1 cellular context compared by ENCODE assay signal in the genomic region with DNA sequence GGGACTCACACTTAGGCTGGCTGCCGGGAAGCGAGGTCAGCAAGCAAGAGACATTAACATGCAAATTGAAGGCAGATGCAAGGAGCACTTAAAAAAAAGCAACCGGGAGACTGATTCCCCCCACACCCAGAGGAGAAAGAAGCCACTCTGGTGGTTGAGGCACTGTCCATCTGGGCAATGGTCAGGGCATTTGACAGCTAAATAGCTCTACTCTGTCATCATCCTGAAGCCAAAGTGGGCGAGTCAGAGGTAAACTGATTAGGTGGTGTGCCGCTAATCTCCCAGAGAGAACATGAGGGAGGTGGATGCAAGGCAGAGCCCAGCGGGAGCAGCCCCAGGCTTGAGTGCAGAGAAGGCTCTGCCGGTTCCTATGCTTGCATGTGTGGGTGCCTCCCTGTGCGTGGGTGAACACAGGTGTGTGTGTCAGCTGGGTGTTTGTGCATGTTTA.
A peak's percentile ranks its signal among the peaks of the same experiment; 100 is the strongest.
TF ChIP-seq lines count a peak whose summit lies in the region.

No MANE protein-coding gene starts in this region.

TF ChIP-seq in SK-N-SH, 30 proteins besides CTCF, POLR2A, EP300 and RAD21 (continued from another document):
- TF ChIP-seq, protein P1, sequence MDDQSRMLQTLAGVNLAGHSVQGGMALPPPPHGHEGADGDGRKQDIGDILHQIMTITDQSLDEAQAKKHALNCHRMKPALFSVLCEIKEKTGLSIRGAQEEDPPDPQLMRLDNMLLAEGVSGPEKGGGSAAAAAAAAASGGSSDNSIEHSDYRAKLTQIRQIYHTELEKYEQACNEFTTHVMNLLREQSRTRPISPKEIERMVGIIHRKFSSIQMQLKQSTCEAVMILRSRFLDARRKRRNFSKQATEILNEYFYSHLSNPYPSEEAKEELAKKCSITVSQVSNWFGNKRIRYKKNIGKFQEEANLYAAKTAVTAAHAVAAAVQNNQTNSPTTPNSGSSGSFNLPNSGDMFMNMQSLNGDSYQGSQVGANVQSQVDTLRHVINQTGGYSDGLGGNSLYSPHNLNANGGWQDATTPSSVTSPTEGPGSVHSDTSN (IDR thresholded peaks at IDR 0.05), result no peak
- TF ChIP-seq, protein P2, sequence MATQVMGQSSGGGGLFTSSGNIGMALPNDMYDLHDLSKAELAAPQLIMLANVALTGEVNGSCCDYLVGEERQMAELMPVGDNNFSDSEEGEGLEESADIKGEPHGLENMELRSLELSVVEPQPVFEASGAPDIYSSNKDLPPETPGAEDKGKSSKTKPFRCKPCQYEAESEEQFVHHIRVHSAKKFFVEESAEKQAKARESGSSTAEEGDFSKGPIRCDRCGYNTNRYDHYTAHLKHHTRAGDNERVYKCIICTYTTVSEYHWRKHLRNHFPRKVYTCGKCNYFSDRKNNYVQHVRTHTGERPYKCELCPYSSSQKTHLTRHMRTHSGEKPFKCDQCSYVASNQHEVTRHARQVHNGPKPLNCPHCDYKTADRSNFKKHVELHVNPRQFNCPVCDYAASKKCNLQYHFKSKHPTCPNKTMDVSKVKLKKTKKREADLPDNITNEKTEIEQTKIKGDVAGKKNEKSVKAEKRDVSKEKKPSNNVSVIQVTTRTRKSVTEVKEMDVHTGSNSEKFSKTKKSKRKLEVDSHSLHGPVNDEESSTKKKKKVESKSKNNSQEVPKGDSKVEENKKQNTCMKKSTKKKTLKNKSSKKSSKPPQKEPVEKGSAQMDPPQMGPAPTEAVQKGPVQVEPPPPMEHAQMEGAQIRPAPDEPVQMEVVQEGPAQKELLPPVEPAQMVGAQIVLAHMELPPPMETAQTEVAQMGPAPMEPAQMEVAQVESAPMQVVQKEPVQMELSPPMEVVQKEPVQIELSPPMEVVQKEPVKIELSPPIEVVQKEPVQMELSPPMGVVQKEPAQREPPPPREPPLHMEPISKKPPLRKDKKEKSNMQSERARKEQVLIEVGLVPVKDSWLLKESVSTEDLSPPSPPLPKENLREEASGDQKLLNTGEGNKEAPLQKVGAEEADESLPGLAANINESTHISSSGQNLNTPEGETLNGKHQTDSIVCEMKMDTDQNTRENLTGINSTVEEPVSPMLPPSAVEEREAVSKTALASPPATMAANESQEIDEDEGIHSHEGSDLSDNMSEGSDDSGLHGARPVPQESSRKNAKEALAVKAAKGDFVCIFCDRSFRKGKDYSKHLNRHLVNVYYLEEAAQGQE (IDR thresholded peaks at IDR 0.05; ENCODE audit: low read depth, low read length), result 0 out of 2 replicates have a peak, but pooled peaks have one; percentile 30
- peak; percentile 6; the same call in 1 of the 2 replicates for TF ChIP-seq SMC3 (IDR thresholded peaks at IDR 0.05; ENCODE audit: low read depth, low read length)
- TF ChIP-seq, protein P3, sequence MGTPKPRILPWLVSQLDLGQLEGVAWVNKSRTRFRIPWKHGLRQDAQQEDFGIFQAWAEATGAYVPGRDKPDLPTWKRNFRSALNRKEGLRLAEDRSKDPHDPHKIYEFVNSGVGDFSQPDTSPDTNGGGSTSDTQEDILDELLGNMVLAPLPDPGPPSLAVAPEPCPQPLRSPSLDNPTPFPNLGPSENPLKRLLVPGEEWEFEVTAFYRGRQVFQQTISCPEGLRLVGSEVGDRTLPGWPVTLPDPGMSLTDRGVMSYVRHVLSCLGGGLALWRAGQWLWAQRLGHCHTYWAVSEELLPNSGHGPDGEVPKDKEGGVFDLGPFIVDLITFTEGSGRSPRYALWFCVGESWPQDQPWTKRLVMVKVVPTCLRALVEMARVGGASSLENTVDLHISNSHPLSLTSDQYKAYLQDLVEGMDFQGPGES (IDR thresholded peaks at IDR 0.05; ENCODE audit: low read depth, low read length), result no peak
- peak; percentile 39 for TF ChIP-seq GATA2 (CRISPR knock-in tag; IDR thresholded peaks at IDR 0.05)
- peak; percentile 26; the same call in 1 of the 2 replicates for TF ChIP-seq TCF12 (IDR thresholded peaks at IDR 0.05)
